In the genomic region with DNA sequence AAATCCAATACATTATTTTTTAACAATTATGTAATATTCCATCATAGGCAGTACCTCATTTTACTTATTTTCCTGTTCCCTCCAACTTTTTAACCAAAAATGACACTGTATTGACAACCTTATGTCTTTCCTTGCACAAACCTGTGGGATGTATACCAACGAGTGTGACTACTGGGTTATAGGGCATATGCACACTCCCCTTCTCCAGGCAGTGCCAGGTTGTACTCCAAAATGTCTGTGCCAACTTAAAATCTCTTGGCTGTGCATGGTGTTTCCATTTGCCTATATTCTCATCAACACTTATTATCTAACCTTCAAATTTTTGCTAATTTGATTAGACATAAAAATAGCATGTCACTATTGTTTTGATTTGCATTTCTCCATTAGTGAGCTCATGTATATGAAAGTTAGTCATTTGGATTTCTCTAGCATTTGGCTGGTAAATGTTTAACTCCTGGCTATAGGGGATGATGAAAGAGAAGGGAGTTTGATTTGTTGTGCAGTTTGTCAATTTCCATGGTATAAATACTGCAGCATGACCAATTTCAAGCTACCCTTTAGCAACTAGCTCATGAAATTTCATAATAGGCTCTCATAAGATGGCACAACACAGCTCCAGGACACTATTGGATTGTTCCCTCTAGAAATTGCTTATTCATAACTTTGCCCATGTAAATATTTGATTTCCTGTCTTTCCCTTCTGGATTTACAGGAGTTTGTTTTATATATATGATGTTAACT, we compare ENCODE assay signal across 28 cellular contexts.
"Had no signal": no experiment of that assay in that cellular context is flagged by ENCODE, and none has a peak within 500 bp of the region (broad histone marks: within the 10 kb centered on the region; RNA-seq: fewer than 3 reads in every experiment).

No MANE protein-coding gene starts in this region.

- FAIRE-seq: astrocyte, K562, RCC 7860 had no signal

- H3K4me3 Mint-ChIP-seq: activated CD4-positive, alpha-beta T cell treated with anti-CD3 and anti-CD28 coated beads for 36 hours; activated CD8-positive, alpha-beta T cell treated with anti-CD3 and anti-CD28 coated beads, Interleukin-2, amount 10 ng/mL, durations not matched to agents 7 days and 5 days; activated naive CD4-positive, alpha-beta T cell treated with anti-CD3 and anti-CD28 coated beads for 36 hours; activated naive CD8-positive, alpha-beta T cell; brain; T-helper 1 cell treated with Interleukin-12 subunit alpha and Interleukin-12 subunit beta and Interleukin-4 antibody, amounts not matched to agents 30 μg/mL and 1 μg/mL, for 36 hours had no signal

- H3K27ac Mint-ChIP-seq: activated CD4-positive, alpha-beta T cell treated with anti-CD3 and anti-CD28 coated beads for 36 hours; activated CD8-positive, alpha-beta T cell treated with anti-CD3 and anti-CD28 coated beads, Interleukin-2, amount 10 ng/mL, durations not matched to agents 7 days and 5 days; activated naive CD4-positive, alpha-beta T cell treated with anti-CD3 and anti-CD28 coated beads for 36 hours; activated naive CD8-positive, alpha-beta T cell; brain; T-helper 1 cell treated with Interleukin-12 subunit alpha and Interleukin-12 subunit beta and Interleukin-4 antibody, amounts not matched to agents 30 μg/mL and 1 μg/mL, for 36 hours had no signal

- ATAC-seq: activated CD4-positive, alpha-beta T cell treated with anti-CD3 and anti-CD28 coated beads for 36 hours; activated CD8-positive, alpha-beta T cell treated with anti-CD3 and anti-CD28 coated beads, Interleukin-2, amount 10 ng/mL, durations not matched to agents 7 days and 5 days; K562; PC-3; SK-N-SH treated with all-trans-retinoic acid at 6 μM for 48 hours had no signal

- H3K4me3 ChIP-seq: cardiac muscle cell, K562, SJSA1 had no signal

- H3K27me3 ChIP-seq: cardiac muscle cell, SJSA1 had no signal

- H3K27ac ChIP-seq: cardiac muscle cell, SJSA1 had no signal

- H3K4me1 Mint-ChIP-seq: activated CD4-positive, alpha-beta T cell treated with anti-CD3 and anti-CD28 coated beads for 36 hours; brain had no signal

- H3K36me3 Mint-ChIP-seq: activated naive CD8-positive, alpha-beta T cell; brain had no signal

- H3K4me1 ChIP-seq: SJSA1 had no signal

- H3K27me3 Mint-ChIP-seq: brain had no signal

- H3K9me3 ChIP-seq: SJSA1 had no signal

- H3K36me3 ChIP-seq: cardiac muscle cell, SJSA1 had no signal

- H3K9me3 Mint-ChIP-seq: activated naive CD4-positive, alpha-beta T cell treated with anti-CD3 and anti-CD28 coated beads for 36 hours; brain; T-helper 1 cell treated with Interleukin-12 subunit alpha and Interleukin-12 subunit beta and Interleukin-4 antibody, amounts not matched to agents 30 μg/mL and 1 μg/mL, for 36 hours had no signal

- DNase-seq: activated CD4-positive, alpha-beta T cell treated with anti-CD3 and anti-CD28 coated beads for 36 hours; activated CD4-positive, alpha-beta T cell treated with anti-CD3 and anti-CD28 coated beads, Interleukin-2, amount 50 U/mL, for 4 hours; activated CD8-positive, alpha-beta memory T cell treated with anti-CD3 and anti-CD28 coated beads, Interleukin-2, amount 50 U/mL, for 48 hours; activated CD8-positive, alpha-beta T cell treated with anti-CD3 and anti-CD28 coated beads, Interleukin-2, amount 10 ng/mL, durations not matched to agents 7 days and 5 days; activated gamma-delta T cell; activated naive CD4-positive, alpha-beta T cell treated with anti-CD3 and anti-CD28 coated beads for 36 hours; activated T-cell treated with anti-CD3 and anti-CD28 coated beads, Interleukin-2, amount 50 U/mL, for 1 hour; amygdala; cerebellar nuclear complex; Karpas-422; NCI-H1092; NCI-H1417; NCI-H1694; NCI-H2029; NCI-H2107; NCI-H226; NCI-H510A; PC-3; SHP77 had no signal
